In genomic region chr3:58564456-58565160, GRCh38 we compare ENCODE assay signal across 1 cellular context.
TF ChIP-seq lines count a peak whose summit lies in the region.

No MANE protein-coding gene starts in this region.

TF ChIP-seq in GM23338, 12 proteins besides CTCF, POLR2A, EP300 and RAD21 (continued from another document):
- no peak for TF ChIP-seq ZNF462 (CRISPR knock-in tag; IDR thresholded peaks at IDR 0.05)
- no peak for TF ChIP-seq ETS1 (IDR thresholded peaks at IDR 0.05)
- TF ChIP-seq STAT1 (IDR thresholded peaks at IDR 0.05; ENCODE audit: unreplicated experiment): no peak
TF ChIP-seq in GM23338: peak in this region for 0.
